Comparison of ENCODE assay signal across 18 cellular contexts in the genomic region with DNA sequence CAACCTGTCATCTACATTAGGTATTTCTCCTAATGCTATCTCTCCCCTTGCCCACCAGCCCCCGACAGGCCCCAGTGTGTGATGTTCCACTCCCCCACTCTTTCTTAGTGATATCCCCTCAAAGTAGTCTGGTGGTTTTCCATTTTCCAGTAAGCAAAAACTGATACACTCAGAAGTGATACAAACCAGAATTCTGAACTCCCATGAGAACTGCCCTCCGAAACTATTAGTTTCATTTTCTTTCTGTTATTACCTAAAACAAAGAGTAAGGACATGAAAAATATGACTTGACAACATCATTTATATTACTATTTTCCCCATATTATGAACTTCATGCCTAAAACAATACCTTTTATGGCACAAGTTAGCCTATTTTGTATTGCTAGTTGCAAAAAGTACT.
DNase-seq lines count a peak whose midpoint lies in the region; ATAC-seq, FAIRE-seq and TF ChIP-seq lines count a peak whose summit lies in the region.
"Had no signal": no experiment of that assay in that cellular context is flagged by ENCODE, and none has a peak within 500 bp of the region (broad histone marks: within the 10 kb centered on the region; RNA-seq: fewer than 3 reads in every experiment).

No MANE protein-coding gene starts in this region.

- H3K27ac ChIP-seq in small intestine (ENCODE audit: low read depth in 1 of 2, low read length in 1 of 2) (no peak overlapping the region), psoas muscle (no peak overlapping the region)
- H3K27ac ChIP-seq: prostate gland had no signal

- TF ChIP-seq CTCF in psoas muscle (IDR thresholded peaks at IDR 0.05): no peak

- H3K27me3 ChIP-seq in small intestine (ENCODE audit: control insufficient read depth in 2 of 2, insufficient read depth in 2 of 2, low read length in 2 of 2): no peaks in the 10 kb centered on the region
- H3K27me3 ChIP-seq in psoas muscle (ENCODE audit: insufficient read depth in 3 of 3, low read length in 2 of 3): peaks cover 0 to 2% (median 0%) of the 10 kb centered on the region in 3 donors

- FAIRE-seq in small intestine (lab: Jason Lieb, UNC) (no peak), GM12891 (lab: Jason Lieb, UNC) (no peak)
- FAIRE-seq: endometrium had no signal

- no peaks in the 10 kb centered on the region for H3K4me1 ChIP-seq in small intestine (ENCODE audit: control insufficient read depth in 2 of 2, insufficient read depth in 1 of 2, low read depth in 1 of 2, low read length in 1 of 2)
- peaks cover 10% of the 10 kb centered on the region for H3K4me1 ChIP-seq in psoas muscle
- H3K4me1 ChIP-seq: prostate gland had no signal

- 84 to 96% (median 93%) methylated on average over 2 of the region's 2 CpGs for WGBS in small intestine, 3 donors
- 81 to 92% (median 91%) methylated on average over 2 of the region's 2 CpGs for WGBS in psoas muscle, 3 donors

- ATAC-seq in GM18861 (IDR thresholded peaks at IDR 0.05; ENCODE audit: unreplicated experiment) (peak; percentile 66), GM21390 (IDR thresholded peaks at IDR 0.05; ENCODE audit: unreplicated experiment) (peak; percentile 78), HG02938 (IDR thresholded peaks at IDR 0.05; ENCODE audit: unreplicated experiment) (peak; percentile 65), HG03565 (IDR thresholded peaks at IDR 0.05; ENCODE audit: unreplicated experiment) (peak; percentile 60), psoas muscle (no peak)
- ATAC-seq: Right ventricle myocardium inferior had no signal

- H3K9me3 ChIP-seq in small intestine (ENCODE audit: control insufficient read depth, low read depth) (no peaks in the 10 kb centered on the region), psoas muscle (no peaks in the 10 kb centered on the region)
- H3K9me3 ChIP-seq: prostate gland had no signal

- H3K4me3 ChIP-seq in small intestine (ENCODE audit: low read depth in 1 of 2, low read length in 2 of 2) (no peak overlapping the region), psoas muscle (no peak overlapping the region)
- H3K4me3 ChIP-seq: prostate gland had no signal

- no peaks in the 10 kb centered on the region for H3K36me3 ChIP-seq in small intestine (ENCODE audit: control insufficient read depth in 2 of 2, insufficient read depth in 2 of 2, low read length in 2 of 2)
- H3K36me3 ChIP-seq in psoas muscle (ENCODE audit: insufficient read depth in 1 of 2, low read depth in 1 of 2): no peaks in the 10 kb centered on the region
- H3K36me3 ChIP-seq: prostate gland had no signal

- no peak for TF ChIP-seq POLR2A in GM12891 (IDR thresholded peaks at IDR 0.05; ENCODE audit: low read depth, low read length)

- DNase-seq in small intestine: no peak
- DNase-seq in psoas muscle: no peak
- DNase-seq in GM12891 (ENCODE audit: insufficient read length, low spot score): no peak
- no peak for DNase-seq in NAMALWA (ENCODE audit: low spot score)
- DNase-seq: activated CD4-positive, alpha-beta T cell treated with anti-CD3 and anti-CD28 coated beads, Interleukin-2, amount 10 ng/mL, durations not matched to agents 24 days and 14 days; activated T-cell treated with anti-CD3 and anti-CD28 coated beads, Interleukin-2, amount 50 U/mL, for 48 hours; cerebellar nuclear complex; foreskin melanocyte; IMR-90; naive B cell; NCI-H1048 had no signal

- intact Hi-C loops in psoas muscle (cut with DNase I): no loop called here

TF ChIP-seq in GM12891, 5 proteins besides CTCF, POLR2A, EP300 and RAD21:
- no peak for TF ChIP-seq POLR2AphosphoS5 (IDR thresholded peaks at IDR 0.05; ENCODE audit: low read depth, low read length)
- no peak for TF ChIP-seq PAX5 (IDR thresholded peaks at IDR 0.05; ENCODE audit: insufficient read depth, low read length, severe bottlenecking)
- no peak for TF ChIP-seq TAF1 (IDR thresholded peaks at IDR 0.05; ENCODE audit: low read depth, low read length)
- no peak for TF ChIP-seq POU2F2 (IDR thresholded peaks at IDR 0.05; ENCODE audit: low read depth, low read length)
- TF ChIP-seq SPI1 (IDR thresholded peaks at IDR 0.05; ENCODE audit: low read depth, low read length): no peak

Comparison
In these comparisons a context has a peak if more than half of its experiments do, and no peak if none do; other contexts are left out.
1. ATAC-seq: peak in GM18861 (single experiment), GM21390 (single experiment), HG02938 (single experiment) and HG03565 (single experiment); none in psoas muscle (0 of 4).